Comparison of ENCODE assay signal across 8 cellular contexts in genomic region chr10:28722065-28722803, GRCh38. TPM values are rescaled to one million over a fixed set of nuclear protein-coding genes. Genes with fewer than 3 reads are reported as not detected.
DNase-seq lines count a peak whose midpoint lies in the region; ATAC-seq and TF ChIP-seq lines count a peak whose summit lies in the region.

No MANE protein-coding gene starts in this region.

- H3K27ac Mint-ChIP-seq in MCF 10A (ENCODE audit: low read depth, unreplicated experiment) = no peak overlapping the region
- no peak overlapping the region for H3K27ac Mint-ChIP-seq in activated CD8-positive, alpha-beta memory T cell treated with anti-CD3 and anti-CD28 coated beads, Interleukin-2, amount 10 ng/mL, durations not matched to agents 7 days and 5 days

- H3K36me3 ChIP-seq in ovary (no peaks in the 10 kb centered on the region), Karpas-422 (ENCODE audit: insufficient read depth, low read length) (no peaks in the 10 kb centered on the region)

- WGBS in ovary, 3 donors = 1 to 2% (median 2%) methylated on average over 40 to 46 of the region's 46 CpGs

- POLR2A ChIA-PET in MCF 10A (lab: Yijun Ruan, JAX) = no interaction called here

- no TSS peak for BruUV-seq in MCF 10A (replicated peaks; lab: Mats Ljungman, UMichigan)

- H3K9ac ChIP-seq in Karpas-422 (ENCODE audit: low read length) = no peak overlapping the region

- no peak for ATAC-seq in activated CD8-positive, alpha-beta memory T cell treated with anti-CD3 and anti-CD28 coated beads, Interleukin-2, amount 10 ng/mL, durations not matched to agents 7 days and 5 days
- peak; percentile 85 for ATAC-seq in left ventricle myocardium superior

- H3K9me3 ChIP-seq in ovary (no peaks in the 10 kb centered on the region), Karpas-422 (ENCODE audit: low read length) (no peaks in the 10 kb centered on the region)

- in situ Hi-C loops in T47D (cut with HindIII; ENCODE audit: low pct_unique_long_range_greater_than_20kb, low sequenced_read_pairs) = no loop called here

- peak overlapping the region; percentile 71 to 85 for H3K27ac ChIP-seq in ovary
- no peak overlapping the region for H3K27ac ChIP-seq in Karpas-422 (ENCODE audit: low read length)

- peaks cover 5% of the 10 kb centered on the region for H3K4me1 Mint-ChIP-seq in MCF 10A (ENCODE audit: insufficient read depth, unreplicated experiment)
- H3K4me1 Mint-ChIP-seq in activated CD8-positive, alpha-beta memory T cell treated with anti-CD3 and anti-CD28 coated beads, Interleukin-2, amount 10 ng/mL, durations not matched to agents 7 days and 5 days = peaks cover 6% of the 10 kb centered on the region

- H3K4me1 ChIP-seq in ovary (ENCODE audit: insufficient read depth) (peaks cover 5% of the 10 kb centered on the region), Karpas-422 (ENCODE audit: low read length) (no peaks in the 10 kb centered on the region)

- no peaks in the 10 kb centered on the region for H3K9me2 ChIP-seq in Karpas-422 (replicated peaks; ENCODE audit: insufficient read depth, low read length)

- intact Hi-C loops in MCF 10A (cut with micrococcal nuclease) (no loop called here), left ventricle myocardium superior (cut with micrococcal nuclease) (no loop called here), ovary (cut with DNase I) (loop anchor here in 1 of 4 donors (5.0 kb wide), 1 partner anchor 45 kb away; the partner anchor contains the start of gene BAMBI)

- H3K4me3 ChIP-seq in ovary (peak overlapping the region; percentile 43), Karpas-422 (ENCODE audit: low read length) (no peak overlapping the region)

- H3K79me2 ChIP-seq in Karpas-422 (ENCODE audit: low read length) = no peaks in the 10 kb centered on the region

- no peak for TF ChIP-seq POLR2A in ovary (IDR thresholded peaks at IDR 0.05)

- CTCF ChIA-PET in MCF 10A (lab: Yijun Ruan, JAX) = interaction anchor here (0.6 kb wide), 1 partner anchor 113 kb away, joined by 3 read pairs; no protein-coding TSS in a partner anchor
- CTCF ChIA-PET in activated CD8-positive, alpha-beta memory T cell treated with anti-CD3 and anti-CD28 coated beads, Interleukin-2, amount 10 ng/mL, durations not matched to agents 7 days and 5 days (lab: Charles Lee) = no interaction called here

- H3K27me3 ChIP-seq in ovary = no peaks in the 10 kb centered on the region
- no peaks in the 10 kb centered on the region for H3K27me3 ChIP-seq in Karpas-422 (ENCODE audit: low read length)

- DNase-seq in T47D (ENCODE audit: low read depth in 1 of 2, low spot score in 1 of 2) (peak; percentile 11 to 24), MCF 10A (ENCODE audit: unreplicated experiment) (no peak), left ventricle myocardium superior (peak; percentile 64), ovary (peak; percentile 59 to 74 (median 67)), Karpas-422 (no peak)
- DNase-seq in activated CD8-positive, alpha-beta memory T cell treated with anti-CD3 and anti-CD28 coated beads, Interleukin-2, amount 10 ng/mL, durations not matched to agents 7 days and 5 days = no peak
- DNase-seq in stimulated activated naive CD4-positive, alpha-beta T cell (lab: John Stamatoyannopoulos, UW) = no peak
- no peak for DNase-seq in stimulated activated CD4-positive, alpha-beta T cell treated with anti-CD3 and anti-CD28 coated beads, Interleukin-1b, Interleukin-23, amount 100 ng/mL, for 48 hours

- H3K27me3 Mint-ChIP-seq in MCF 10A (ENCODE audit: insufficient read depth, unreplicated experiment) = no peaks in the 10 kb centered on the region
- H3K27me3 Mint-ChIP-seq in activated CD8-positive, alpha-beta memory T cell treated with anti-CD3 and anti-CD28 coated beads, Interleukin-2, amount 10 ng/mL, durations not matched to agents 7 days and 5 days = peaks cover 42% of the 10 kb centered on the region

- H3K36me3 Mint-ChIP-seq in MCF 10A (ENCODE audit: insufficient read depth, unreplicated experiment) = no peaks in the 10 kb centered on the region
- H3K36me3 Mint-ChIP-seq in activated CD8-positive, alpha-beta memory T cell treated with anti-CD3 and anti-CD28 coated beads, Interleukin-2, amount 10 ng/mL, durations not matched to agents 7 days and 5 days = no peaks in the 10 kb centered on the region

- no peak for TF ChIP-seq EP300 in ovary (IDR thresholded peaks at IDR 0.05)

- H3K4me2 ChIP-seq in Karpas-422 (ENCODE audit: low read depth, low read length, poor library complexity, severe bottlenecking) = no peak overlapping the region

- no peaks in the 10 kb centered on the region for H3K9me3 Mint-ChIP-seq in MCF 10A (ENCODE audit: unreplicated experiment)
- H3K9me3 Mint-ChIP-seq in activated CD8-positive, alpha-beta memory T cell treated with anti-CD3 and anti-CD28 coated beads, Interleukin-2, amount 10 ng/mL, durations not matched to agents 7 days and 5 days (ENCODE audit: low read depth) = no peaks in the 10 kb centered on the region

- H2AFZ ChIP-seq in Karpas-422 (ENCODE audit: low read length) = no peak overlapping the region

- no peaks in the 10 kb centered on the region for H4K20me1 ChIP-seq in Karpas-422 (ENCODE audit: insufficient read depth, low read depth, low read length)

- TF ChIP-seq CTCF in MCF 10A (IDR thresholded peaks at IDR 0.05; ENCODE audit: unreplicated experiment) = no peak
- no peak for TF ChIP-seq CTCF in ovary (IDR thresholded peaks at IDR 0.05)

- no peak overlapping the region for H3K4me3 Mint-ChIP-seq in MCF 10A (ENCODE audit: unreplicated experiment)
- H3K4me3 Mint-ChIP-seq in activated CD8-positive, alpha-beta memory T cell treated with anti-CD3 and anti-CD28 coated beads, Interleukin-2, amount 10 ng/mL, durations not matched to agents 7 days and 5 days = peak overlapping the region; percentile 18

RNA-seq across cellular contexts. Expression of gene BAMBI, which starts 44.9 kb away (rescaled TPM):
- 21.2 and 31.6 TPM in 2 replicates for total RNA-seq in MCF 10A (2022)
- 1 to 10 TPM in 1 of 2 experiments, under 1 TPM in 1; 0.41 to 1.0 TPM for total RNA-seq in activated CD8-positive, alpha-beta memory T cell treated with anti-CD3 and anti-CD28 coated beads, Interleukin-2, amount 10 ng/mL, durations not matched to agents 7 days and 5 days
- 12.5 TPM for total RNA-seq in left ventricle myocardium superior
- total RNA-seq in ovary = 100 to 1,000 TPM in 1 of 7 donors, 10 to 100 TPM in 6; 28.6 to 138 (median 46.0) TPM
- 10 to 100 TPM; 62.3 to 81.9 TPM for polyA plus RNA-seq in ovary
- not detected in 2 replicates for total RNA-seq in Karpas-422 (2014; rRNA removed; shearing (Covaris generic); ENCODE audit: low replicate concordance)

Comparison
In these comparisons a context has a peak if more than half of its experiments do, and no peak if none do; other contexts are left out.
1. DNase-seq: peak in T47D (2 of 2), left ventricle myocardium superior (single experiment) and ovary (5 of 5); none in MCF 10A (single experiment), activated CD8-positive, alpha-beta memory T cell treated with anti-CD3 and anti-CD28 coated beads, Interleukin-2, amount 10 ng/mL, durations not matched to agents 7 days and 5 days (single experiment), stimulated activated naive CD4-positive, alpha-beta T cell (0 of 6), Karpas-422 (single experiment) and stimulated activated CD4-positive, alpha-beta T cell treated with anti-CD3 and anti-CD28 coated beads, Interleukin-1b, Interleukin-23, amount 100 ng/mL, for 48 hours (single experiment).